17 cellular contexts compared by ENCODE assay signal in the genomic region with DNA sequence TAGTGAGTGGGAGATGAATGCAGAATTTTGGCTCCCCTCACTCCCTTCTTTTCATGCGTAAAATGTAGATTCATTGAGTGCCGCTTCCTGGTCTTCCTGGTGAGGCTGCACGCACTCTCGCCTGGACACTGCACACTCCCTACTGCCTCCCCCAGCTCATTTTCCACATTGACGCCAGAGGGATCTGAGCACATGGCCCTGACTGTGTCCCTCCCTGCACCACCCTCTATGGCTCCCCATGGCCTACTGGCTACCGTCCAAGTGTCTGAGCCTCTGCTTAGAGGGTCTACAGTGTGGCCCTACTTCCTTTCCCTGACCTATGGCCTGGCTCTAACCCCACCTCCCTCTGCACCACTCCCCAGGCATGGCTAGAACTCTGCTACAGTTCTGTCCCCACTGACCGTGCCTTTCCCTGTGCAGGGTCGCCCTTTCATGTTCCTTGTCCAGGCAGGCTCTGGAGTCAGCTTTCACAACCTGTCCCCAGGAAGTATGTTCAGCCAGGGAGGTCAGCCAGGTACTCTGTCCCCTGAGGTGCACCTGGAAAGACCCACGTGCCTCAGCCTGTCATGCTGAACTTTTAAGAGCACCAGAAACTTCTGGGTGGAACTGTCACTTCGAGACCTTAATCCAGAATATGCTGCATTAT.
DNase-seq lines count a peak whose midpoint lies in the region; ATAC-seq, FAIRE-seq and TF ChIP-seq lines count a peak whose summit lies in the region.
"Had no signal": no experiment of that assay in that cellular context is flagged by ENCODE, and none has a peak within 500 bp of the region (broad histone marks: within the 10 kb centered on the region; RNA-seq: fewer than 3 reads in every experiment).

No MANE protein-coding gene starts in this region.

- H3K4me1 ChIP-seq in right cardiac atrium (ENCODE audit: control insufficient read depth, insufficient read depth, low read length) (peaks cover 6% of the 10 kb centered on the region), H1 (replicated peaks in 1 of 4; ENCODE audit: control insufficient read depth in 3 of 4, insufficient read depth in 4 of 4, low read length in 3 of 4) (peaks cover 4 to 10% (median 6%) of the 10 kb centered on the region in 4 experiments), Karpas-422 (ENCODE audit: low read length) (peaks cover 2% of the 10 kb centered on the region)

- peaks cover 8% of the 10 kb centered on the region for H3K9me3 Mint-ChIP-seq in nephron
- peaks cover 12% of the 10 kb centered on the region for H3K9me3 Mint-ChIP-seq in type B pancreatic cell
- H3K9me3 Mint-ChIP-seq: activated CD4-positive, alpha-beta T cell treated with anti-CD3 and anti-CD28 coated beads, Interleukin-2, amount 10 ng/mL, durations not matched to agents 7 days and 5 days had no signal

- H3K23ac ChIP-seq in H1 (ENCODE audit: insufficient read length) = no peak overlapping the region

- POLR2A ChIA-PET in H1 (lab: Charles Lee; ENCODE audit: partially characterized antibody) = interaction anchor here (1.0 kb wide), 1 partner anchor 31 kb away, joined by 4 read pairs; no protein-coding TSS in a partner anchor

- H3K36me3 Mint-ChIP-seq in nephron (ENCODE audit: low read depth) (no peaks in the 10 kb centered on the region), type B pancreatic cell (peaks cover 3% of the 10 kb centered on the region)
- H3K36me3 Mint-ChIP-seq: CD4-positive, alpha-beta memory T cell; naive thymus-derived CD4-positive, alpha-beta T cell had no signal

- H3K9ac ChIP-seq in H1 (replicated peaks in 1 of 4; ENCODE audit: extremely low read depth in 1 of 4, low read depth in 3 of 4, low read length in 3 of 4) = no peak overlapping the region
- no peak overlapping the region for H3K9ac ChIP-seq in Karpas-422 (ENCODE audit: low read length)

- H3K27me3 ChIP-seq in right cardiac atrium (ENCODE audit: control insufficient read depth, insufficient read depth) (no peaks in the 10 kb centered on the region), H1 (replicated peaks in 1 of 4; ENCODE audit: control insufficient read depth in 3 of 4, extremely low read depth in 1 of 4, insufficient read depth in 3 of 4, low read length in 3 of 4) (no peaks in the 10 kb centered on the region), Karpas-422 (ENCODE audit: low read length) (no peaks in the 10 kb centered on the region)

- H3K27ac Mint-ChIP-seq in nephron (peak overlapping the region; percentile 67 to 96 (median 90)), type B pancreatic cell (peak overlapping the region; percentile 48)
- H3K27ac Mint-ChIP-seq: activated CD4-positive, alpha-beta T cell treated with anti-CD3 and anti-CD28 coated beads, Interleukin-2, amount 10 ng/mL, durations not matched to agents 7 days and 5 days; CD4-positive, alpha-beta memory T cell; naive thymus-derived CD4-positive, alpha-beta T cell had no signal

- TF ChIP-seq EP300 in H1 (IDR thresholded peaks at IDR 0.05; ENCODE audit: borderline replicate concordance in 1 of 2, low read depth in 2 of 2, low read length in 2 of 2) = no peak

- H2BK120ac ChIP-seq in H1 (replicated peaks; ENCODE audit: low read depth, low read length) = no peak overlapping the region

- DNase-seq in right cardiac atrium (no peak), left ventricle myocardium superior (no peak), H1 (ENCODE audit: low read depth in 1 of 2, low spot score in 2 of 2) (peak in 1 of 2 experiments; percentile 29), type B pancreatic cell (ENCODE audit: extremely low spot score, unreplicated experiment) (peak; percentile 49), Karpas-422 (no peak), epidermal melanocyte (ENCODE audit: insufficient read length, low spot score) (no peak)
- DNase-seq: activated CD4-positive, alpha-beta T cell treated with anti-CD3 and anti-CD28 coated beads, Interleukin-2, amount 10 ng/mL, durations not matched to agents 7 days and 5 days; CD4-positive, alpha-beta memory T cell; cerebellar nuclear complex; effector CD4-positive, alpha-beta T cell; NCI-H1417 treated with DMSO at 0.1 percent for 48 hours; NCI-H526 treated with DMSO at 0.1 percent for 48 hours; OCI-M1; SIG-M5 had no signal

- H3K4me3 ChIP-seq in right cardiac atrium (ENCODE audit: low read length) (no peak overlapping the region), H1 (ENCODE audit: extremely low read depth in 1 of 4, insufficient read depth in 2 of 4, low read depth in 3 of 4, low read length in 4 of 4) (no peak overlapping the region), Karpas-422 (ENCODE audit: low read length) (no peak overlapping the region)

- no peak overlapping the region for H3K56ac ChIP-seq in H1 (replicated peaks; ENCODE audit: insufficient read length, low read depth, low read length)

- no peak for FAIRE-seq in H1 (lab: Jason Lieb, UNC)

- H4K20me1 ChIP-seq in H1 (replicated peaks in 1 of 2; ENCODE audit: control insufficient read depth in 1 of 2, insufficient read depth in 2 of 2, low read length in 2 of 2) (no peaks in the 10 kb centered on the region), Karpas-422 (ENCODE audit: insufficient read depth, low read depth, low read length) (no peaks in the 10 kb centered on the region)

- no peak overlapping the region for H4K5ac ChIP-seq in H1 (ENCODE audit: insufficient read length, low read depth, low read length)

- H2BK20ac ChIP-seq in H1 (ENCODE audit: low read length) = 0 out of 2 replicates have a peak overlapping the region, but pooled peaks have one; percentile 23

- WGBS in right cardiac atrium = 79% methylated on average over 10 of the region's 10 CpGs
- 88% methylated on average over 10 of the region's 10 CpGs; no CpG with 5 or more reads in 1 of the 2 experiments for WGBS in H1 (ENCODE audit: extremely low coverage in 1 of 2, insufficient coverage in 1 of 2, insufficient read length in 1 of 2, insufficient replicate concordance in 2 of 2, low coverage in 1 of 2, low lambda C conversion rate in 2 of 2, missing lambda C conversion rate in 1 of 2), 2 experiments

- no peak overlapping the region for H2BK5ac ChIP-seq in H1 (ENCODE audit: low read depth, low read length)

- H3K18ac ChIP-seq in H1 (ENCODE audit: extremely low read depth, low read length) = no peak overlapping the region

- intact Hi-C loops in right cardiac atrium (cut with DNase I) = loop anchor here in 1 of 4 donors (2.0 kb wide), 1 partner anchor 71 kb away; no protein-coding TSS in a partner anchor
- intact Hi-C loops in left ventricle myocardium superior (cut with micrococcal nuclease) = no loop called here

- H2AK5ac ChIP-seq in H1 (ENCODE audit: low read depth, low read length) = peak overlapping the region; percentile 84; the same call in 1 of the 2 replicates

- peak overlapping the region; percentile 26; the same call in 1 of the 2 replicates for H4K8ac ChIP-seq in H1 (ENCODE audit: extremely low read depth, insufficient read depth, low read length)

- H3K4ac ChIP-seq in H1 (replicated peaks; ENCODE audit: insufficient read length, low read depth, low read length) = no peak overlapping the region

- H2BK15ac ChIP-seq in H1 (ENCODE audit: low read length) = peak overlapping the region; percentile 92; the same call in 1 of the 2 replicates

- H3K14ac ChIP-seq in H1 (ENCODE audit: insufficient read length) = no peak overlapping the region

- H2BK12ac ChIP-seq in H1 (ENCODE audit: low read depth, low read length) = peak overlapping the region; percentile 35

- CTCF ChIA-PET in H1 (lab: Charles Lee; ENCODE audit: partially characterized antibody) = interaction anchor here (0.7 to 2.7 kb wide), 8 partner anchors 9 to 148 kb away, joined by 3 to 8 read pairs (median 3); no protein-coding TSS in a partner anchor

- no peak for TF ChIP-seq RAD21 in H1 (IDR thresholded peaks at IDR 0.05 in 1 of 2, conservative IDR thresholded peaks at IDR 0.05 in 1 of 2; ENCODE audit: low read depth in 2 of 2, low read length in 2 of 2)

- no peaks in the 10 kb centered on the region for H3K36me3 ChIP-seq in H1 (ENCODE audit: control insufficient read depth in 2 of 4, insufficient read depth in 4 of 4, low read length in 3 of 4)
- H3K36me3 ChIP-seq in Karpas-422 (ENCODE audit: insufficient read depth, low read length) = no peaks in the 10 kb centered on the region

- H2AFZ ChIP-seq in H1 (ENCODE audit: low read length) = no peak overlapping the region
- H2AFZ ChIP-seq in Karpas-422 (ENCODE audit: low read length) = no peak overlapping the region

- no peak for TF ChIP-seq CTCF in H1 (IDR thresholded peaks at IDR 0.05; ENCODE audit: control extremely low read depth in 1 of 3, insufficient read depth in 1 of 3, low read depth in 1 of 3, low read length in 3 of 3)
- TF ChIP-seq CTCF in nephron (IDR thresholded peaks at IDR 0.05; ENCODE audit: unreplicated experiment in 3 of 3) = peak in 1 of 3 experiments; percentile 8
- TF ChIP-seq CTCF in type B pancreatic cell (conservative IDR thresholded peaks at IDR 0.05) = no peak

- H3K9me3 ChIP-seq in right cardiac atrium (ENCODE audit: control insufficient read depth, low read length) = no peaks in the 10 kb centered on the region
- no peaks in the 10 kb centered on the region for H3K9me3 ChIP-seq in H1 (ENCODE audit: insufficient read depth in 2 of 2, low read depth in 1 of 2, low read length in 1 of 2)
- no peaks in the 10 kb centered on the region for H3K9me3 ChIP-seq in Karpas-422 (ENCODE audit: low read length)

- no peak for TF ChIP-seq POLR2A in H1 (IDR thresholded peaks at IDR 0.05; ENCODE audit: control extremely low read depth in 1 of 2, low read depth in 2 of 2, low read length in 2 of 2)

- no peak overlapping the region for H4K91ac ChIP-seq in H1 (replicated peaks; ENCODE audit: insufficient read length, low read length)

- peak in 1 of 2 donors; percentile 61 for ATAC-seq in right cardiac atrium
- no peak for ATAC-seq in left ventricle myocardium superior
- no peak for ATAC-seq in HG03175 (IDR thresholded peaks at IDR 0.05; ENCODE audit: unreplicated experiment)
- ATAC-seq: naive thymus-derived CD4-positive, alpha-beta T cell had no signal

- no peaks in the 10 kb centered on the region for H3K9me2 ChIP-seq in Karpas-422 (replicated peaks; ENCODE audit: insufficient read depth, low read length)

- H3K4me3 Mint-ChIP-seq in nephron (peak overlapping the region in 1 of 3 experiments; percentile 13), type B pancreatic cell (no peak overlapping the region)
- H3K4me3 Mint-ChIP-seq: activated CD4-positive, alpha-beta T cell treated with anti-CD3 and anti-CD28 coated beads, Interleukin-2, amount 10 ng/mL, durations not matched to agents 7 days and 5 days; CD4-positive, alpha-beta memory T cell; naive thymus-derived CD4-positive, alpha-beta T cell had no signal

- H3K79me1 ChIP-seq in H1 (ENCODE audit: low read depth, low read length) = no peaks in the 10 kb centered on the region

- H3K79me2 ChIP-seq in H1 (ENCODE audit: control insufficient read depth in 1 of 2, insufficient read depth in 2 of 2, low read length in 2 of 2) (no peaks in the 10 kb centered on the region), Karpas-422 (ENCODE audit: low read length) (no peaks in the 10 kb centered on the region)

- H3K4me2 ChIP-seq in H1 (ENCODE audit: insufficient read depth in 1 of 2, low read depth in 2 of 2, low read length in 2 of 2) (no peak overlapping the region), Karpas-422 (ENCODE audit: low read depth, low read length, poor library complexity, severe bottlenecking) (no peak overlapping the region)

- H3K4me1 Mint-ChIP-seq in nephron (peaks cover 69% of the 10 kb centered on the region), type B pancreatic cell (ENCODE audit: unreplicated experiment) (peaks cover 34% of the 10 kb centered on the region)
- H3K4me1 Mint-ChIP-seq: activated CD4-positive, alpha-beta T cell treated with anti-CD3 and anti-CD28 coated beads, Interleukin-2, amount 10 ng/mL, durations not matched to agents 7 days and 5 days; CD4-positive, alpha-beta memory T cell had no signal

- peak overlapping the region; percentile 59 for H3K27ac ChIP-seq in right cardiac atrium (ENCODE audit: low read length)
- H3K27ac ChIP-seq in H1 (ENCODE audit: low read depth, low read length) = no peak overlapping the region
- H3K27ac ChIP-seq in Karpas-422 (ENCODE audit: low read length) = no peak overlapping the region

- peaks cover 18% of the 10 kb centered on the region for H3K27me3 Mint-ChIP-seq in nephron (ENCODE audit: low read depth)
- peaks cover 5% of the 10 kb centered on the region for H3K27me3 Mint-ChIP-seq in type B pancreatic cell
- H3K27me3 Mint-ChIP-seq: activated CD4-positive, alpha-beta T cell treated with anti-CD3 and anti-CD28 coated beads, Interleukin-2, amount 10 ng/mL, durations not matched to agents 7 days and 5 days had no signal

- no peaks in the 10 kb centered on the region for H3K23me2 ChIP-seq in H1 (ENCODE audit: low read depth, low read length)
